In the genomic region with DNA sequence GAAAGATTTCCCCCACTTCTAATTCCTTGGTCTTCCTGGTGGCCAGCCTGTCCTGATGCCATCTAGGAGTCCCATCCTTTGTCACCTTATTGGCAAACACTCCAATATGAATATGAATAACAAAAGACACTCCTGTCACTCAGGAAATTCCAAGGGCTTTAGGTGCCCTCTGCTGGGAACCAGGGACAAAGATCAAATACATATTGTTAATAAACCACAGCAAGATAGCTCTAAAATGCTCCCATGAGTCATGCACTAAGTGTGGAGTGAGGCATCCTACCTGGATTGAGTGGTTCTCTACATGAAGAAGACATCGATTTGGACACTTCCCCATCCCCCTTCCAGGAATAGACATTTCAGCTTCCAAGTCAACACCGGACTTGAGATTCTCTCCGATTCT, we compare ENCODE assay signal across 1 cellular context.
TF ChIP-seq lines count a peak whose summit lies in the region.

No MANE protein-coding gene starts in this region.

TF ChIP-seq in HCT116, 20 proteins besides CTCF, POLR2A, EP300 and RAD21 (continued from another document):
- no peak for TF ChIP-seq YY1 (IDR thresholded peaks at IDR 0.05; ENCODE audit: extremely low read depth, insufficient replicate concordance, low read depth, low read length)
- TF ChIP-seq, protein P1, sequence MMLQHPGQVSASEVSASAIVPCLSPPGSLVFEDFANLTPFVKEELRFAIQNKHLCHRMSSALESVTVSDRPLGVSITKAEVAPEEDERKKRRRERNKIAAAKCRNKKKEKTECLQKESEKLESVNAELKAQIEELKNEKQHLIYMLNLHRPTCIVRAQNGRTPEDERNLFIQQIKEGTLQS (IDR thresholded peaks at IDR 0.05), result no peak
- TF ChIP-seq, protein P2, sequence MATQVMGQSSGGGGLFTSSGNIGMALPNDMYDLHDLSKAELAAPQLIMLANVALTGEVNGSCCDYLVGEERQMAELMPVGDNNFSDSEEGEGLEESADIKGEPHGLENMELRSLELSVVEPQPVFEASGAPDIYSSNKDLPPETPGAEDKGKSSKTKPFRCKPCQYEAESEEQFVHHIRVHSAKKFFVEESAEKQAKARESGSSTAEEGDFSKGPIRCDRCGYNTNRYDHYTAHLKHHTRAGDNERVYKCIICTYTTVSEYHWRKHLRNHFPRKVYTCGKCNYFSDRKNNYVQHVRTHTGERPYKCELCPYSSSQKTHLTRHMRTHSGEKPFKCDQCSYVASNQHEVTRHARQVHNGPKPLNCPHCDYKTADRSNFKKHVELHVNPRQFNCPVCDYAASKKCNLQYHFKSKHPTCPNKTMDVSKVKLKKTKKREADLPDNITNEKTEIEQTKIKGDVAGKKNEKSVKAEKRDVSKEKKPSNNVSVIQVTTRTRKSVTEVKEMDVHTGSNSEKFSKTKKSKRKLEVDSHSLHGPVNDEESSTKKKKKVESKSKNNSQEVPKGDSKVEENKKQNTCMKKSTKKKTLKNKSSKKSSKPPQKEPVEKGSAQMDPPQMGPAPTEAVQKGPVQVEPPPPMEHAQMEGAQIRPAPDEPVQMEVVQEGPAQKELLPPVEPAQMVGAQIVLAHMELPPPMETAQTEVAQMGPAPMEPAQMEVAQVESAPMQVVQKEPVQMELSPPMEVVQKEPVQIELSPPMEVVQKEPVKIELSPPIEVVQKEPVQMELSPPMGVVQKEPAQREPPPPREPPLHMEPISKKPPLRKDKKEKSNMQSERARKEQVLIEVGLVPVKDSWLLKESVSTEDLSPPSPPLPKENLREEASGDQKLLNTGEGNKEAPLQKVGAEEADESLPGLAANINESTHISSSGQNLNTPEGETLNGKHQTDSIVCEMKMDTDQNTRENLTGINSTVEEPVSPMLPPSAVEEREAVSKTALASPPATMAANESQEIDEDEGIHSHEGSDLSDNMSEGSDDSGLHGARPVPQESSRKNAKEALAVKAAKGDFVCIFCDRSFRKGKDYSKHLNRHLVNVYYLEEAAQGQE (IDR thresholded peaks at IDR 0.05; ENCODE audit: low read depth), result no peak
- TF ChIP-seq ELF1 (IDR thresholded peaks at IDR 0.05; ENCODE audit: borderline replicate concordance, low read depth), result no peak
- no peak for TF ChIP-seq EGR1 (IDR thresholded peaks at IDR 0.05; ENCODE audit: low read depth)
- no peak for TF ChIP-seq EZH2 (IDR thresholded peaks at IDR 0.05)
- TF ChIP-seq ZFX (IDR thresholded peaks at IDR 0.05), result no peak
- no peak for TF ChIP-seq JUND (IDR thresholded peaks at IDR 0.05)
- TF ChIP-seq, protein P3, sequence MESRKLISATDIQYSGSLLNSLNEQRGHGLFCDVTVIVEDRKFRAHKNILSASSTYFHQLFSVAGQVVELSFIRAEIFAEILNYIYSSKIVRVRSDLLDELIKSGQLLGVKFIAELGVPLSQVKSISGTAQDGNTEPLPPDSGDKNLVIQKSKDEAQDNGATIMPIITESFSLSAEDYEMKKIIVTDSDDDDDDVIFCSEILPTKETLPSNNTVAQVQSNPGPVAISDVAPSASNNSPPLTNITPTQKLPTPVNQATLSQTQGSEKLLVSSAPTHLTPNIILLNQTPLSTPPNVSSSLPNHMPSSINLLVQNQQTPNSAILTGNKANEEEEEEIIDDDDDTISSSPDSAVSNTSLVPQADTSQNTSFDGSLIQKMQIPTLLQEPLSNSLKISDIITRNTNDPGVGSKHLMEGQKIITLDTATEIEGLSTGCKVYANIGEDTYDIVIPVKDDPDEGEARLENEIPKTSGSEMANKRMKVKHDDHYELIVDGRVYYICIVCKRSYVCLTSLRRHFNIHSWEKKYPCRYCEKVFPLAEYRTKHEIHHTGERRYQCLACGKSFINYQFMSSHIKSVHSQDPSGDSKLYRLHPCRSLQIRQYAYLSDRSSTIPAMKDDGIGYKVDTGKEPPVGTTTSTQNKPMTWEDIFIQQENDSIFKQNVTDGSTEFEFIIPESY (IDR thresholded peaks at IDR 0.05; ENCODE audit: extremely low read depth, insufficient replicate concordance, low read length), result no peak
TF ChIP-seq in HCT116: peak in this region for 0.
